In genomic region chr1:93467606-93468005, GRCh38 we compare ENCODE assay signal across 31 cellular contexts.
"Had no signal": no experiment of that assay in that cellular context is flagged by ENCODE, and none has a peak within 500 bp of the region (broad histone marks: within the 10 kb centered on the region; RNA-seq: fewer than 3 reads in every experiment).

No MANE protein-coding gene starts in this region.

- H3K36me3 ChIP-seq: adrenal gland, colonic mucosa, esophagus squamous epithelium, gastroesophageal sphincter, WERI-Rb-1 had no signal

- H3K4me1 ChIP-seq: colonic mucosa had no signal

- H3K4me3 ChIP-seq: adrenal gland, body of pancreas, colonic mucosa, esophagus squamous epithelium, gastroesophageal sphincter had no signal

- H3K27me3 ChIP-seq: adrenal gland, body of pancreas, colonic mucosa, esophagus squamous epithelium, gastroesophageal sphincter had no signal

- H3K27ac Mint-ChIP-seq: activated CD4-positive, alpha-beta T cell treated with anti-CD3 and anti-CD28 coated beads for 36 hours; activated CD8-positive, alpha-beta T cell treated with anti-CD3 and anti-CD28 coated beads for 36 hours; activated naive CD8-positive, alpha-beta T cell; activated naive CD8-positive, alpha-beta T cell treated with anti-CD3 and anti-CD28 coated beads, Interleukin-2, amount 50 U/mL, for 24 hours; activated T-helper 17 cell treated with anti-CD3 and anti-CD28 coated beads, Interleukin-2, amount 50 U/mL, for 72 hours; T-helper 17 cell; T-helper 2 cell treated with Interferon-gamma antibody and Interleukin-4, amounts not matched to agents 5 μg/mL and 100 μg/mL, for 36 hours had no signal

- H3K9me3 ChIP-seq: adrenal gland, body of pancreas, colonic mucosa, gastroesophageal sphincter had no signal

- ATAC-seq: activated CD4-positive, alpha-beta T cell treated with anti-CD3 and anti-CD28 coated beads for 36 hours; activated CD8-positive, alpha-beta T cell treated with anti-CD3 and anti-CD28 coated beads for 36 hours; activated naive CD8-positive, alpha-beta T cell treated with anti-CD3 and anti-CD28 coated beads, Interleukin-2, amount 50 U/mL, for 24 hours; activated T-cell treated with anti-CD3 and anti-CD28 coated beads, Interleukin-2, amount 50 U/mL, for 4 hours; activated T-helper 17 cell treated with anti-CD3 and anti-CD28 coated beads, Interleukin-2, amount 50 U/mL, for 72 hours; body of pancreas; gastroesophageal sphincter; T-helper 17 cell had no signal

- DNase-seq: activated CD4-positive, alpha-beta T cell treated with anti-CD3 and anti-CD28 coated beads for 36 hours; activated CD4-positive, alpha-beta T cell treated with anti-CD3 and anti-CD28 coated beads, Interleukin-2, amount 50 U/mL, for 1 hour; activated CD4-positive, alpha-beta T cell treated with anti-CD3 and anti-CD28 coated beads, Interleukin-2, amount 50 U/mL, for 48 hours; activated CD4-positive, CD25-positive, alpha-beta regulatory T cell; activated CD4-positive, CD25-positive, alpha-beta regulatory T cell treated with anti-CD3 and anti-CD28 coated beads, Interleukin-2, amount 50 U/mL, for 72 hours; activated CD8-positive, alpha-beta memory T cell treated with anti-CD3 and anti-CD28 coated beads for 24 hours; activated CD8-positive, alpha-beta T cell treated with anti-CD3 and anti-CD28 coated beads for 36 hours; activated effector memory CD4-positive, alpha-beta T cell treated with Interleukin-2 at 50 U/mL for 16 hours; activated gamma-delta T cell treated with Interleukin-2 at 50 U/mL for 16 hours; activated naive CD4-positive, alpha-beta T cell treated with anti-CD3 and anti-CD28 coated beads, Interleukin-2, amount 50 U/mL, for 16 hours; activated naive CD4-positive, alpha-beta T cell treated with Interleukin-2 at 50 U/mL for 16 hours; activated naive CD8-positive, alpha-beta T cell treated with anti-CD3 and anti-CD28 coated beads, Interleukin-2, amount 50 U/mL, for 24 hours; activated T-cell treated with anti-CD3 and anti-CD28 coated beads, Interleukin-2, amount 50 U/mL, for 4 hours; adrenal gland; amygdala; aorta; body of pancreas; caudate nucleus; colonic mucosa; effector CD8-positive, alpha-beta T cell; esophagus squamous epithelium; foreskin melanocyte; T-helper 1 cell; T-helper 17 cell; T1000; WERI-Rb-1 had no signal

- H3K27ac ChIP-seq: adrenal gland, body of pancreas, colonic mucosa, epithelial cell of prostate, esophagus squamous epithelium, gastroesophageal sphincter, WERI-Rb-1 had no signal

- H3K27me3 Mint-ChIP-seq: activated CD4-positive, alpha-beta T cell treated with anti-CD3 and anti-CD28 coated beads for 36 hours; activated T-helper 17 cell treated with anti-CD3 and anti-CD28 coated beads, Interleukin-2, amount 50 U/mL, for 72 hours; T-helper 17 cell had no signal

- H3K4me1 Mint-ChIP-seq: activated CD4-positive, alpha-beta T cell treated with anti-CD3 and anti-CD28 coated beads for 36 hours; activated naive CD8-positive, alpha-beta T cell treated with anti-CD3 and anti-CD28 coated beads, Interleukin-2, amount 50 U/mL, for 24 hours had no signal

- H3K9me3 Mint-ChIP-seq: activated T-helper 17 cell treated with anti-CD3 and anti-CD28 coated beads, Interleukin-2, amount 50 U/mL, for 72 hours had no signal

- H3K4me3 Mint-ChIP-seq: activated CD4-positive, alpha-beta T cell treated with anti-CD3 and anti-CD28 coated beads for 36 hours; activated CD8-positive, alpha-beta T cell treated with anti-CD3 and anti-CD28 coated beads for 36 hours; activated naive CD8-positive, alpha-beta T cell; activated naive CD8-positive, alpha-beta T cell treated with anti-CD3 and anti-CD28 coated beads, Interleukin-2, amount 50 U/mL, for 24 hours; activated T-cell treated with anti-CD3 and anti-CD28 coated beads, Interleukin-2, amount 50 U/mL, for 4 hours; activated T-helper 17 cell treated with anti-CD3 and anti-CD28 coated beads, Interleukin-2, amount 50 U/mL, for 72 hours; T-helper 17 cell; T-helper 2 cell treated with Interferon-gamma antibody and Interleukin-4, amounts not matched to agents 5 μg/mL and 100 μg/mL, for 36 hours had no signal
